Comparison of ENCODE assay signal across 18 cellular contexts in genomic region chr16:15865742-15866141, GRCh38. TPM values are rescaled to one million over a fixed set of nuclear protein-coding genes. Genes with fewer than 3 reads are reported as not detected.
DNase-seq lines count a peak whose midpoint lies in the region; ATAC-seq and TF ChIP-seq lines count a peak whose summit lies in the region.
"Had no signal": no experiment of that assay in that cellular context is flagged by ENCODE, and none has a peak within 500 bp of the region (broad histone marks: within the 10 kb centered on the region; RNA-seq: fewer than 3 reads in every experiment).

No MANE protein-coding gene starts in this region.

- H2AFZ ChIP-seq in OCI-LY7 (ENCODE audit: low read length), result no peak overlapping the region

- 14 to 37% methylated on average over 7 of the region's 7 CpGs for WGBS in gastroesophageal sphincter (ENCODE audit: low coverage in 1 of 2), 2 donors

- H3K27me3 ChIP-seq in gastroesophageal sphincter, result no peaks in the 10 kb centered on the region

- POLR2A ChIA-PET in OCI-LY7 (lab: Charles Lee), result no interaction called here

- no peaks in the 10 kb centered on the region for H4K20me1 ChIP-seq in OCI-LY7 (ENCODE audit: insufficient read depth, low read length)

- TSS peak; percentile 78 for BruUV-seq in OCI-LY7 (replicated peaks; lab: Mats Ljungman, UMichigan)

- H3K36me3 ChIP-seq in OCI-LY7 (ENCODE audit: insufficient read depth, low read length), result peaks cover 60% of the 10 kb centered on the region
- peaks cover 0 to 30% of the 10 kb centered on the region in 2 donors for H3K36me3 ChIP-seq in gastroesophageal sphincter

- H3K4me1 ChIP-seq in OCI-LY7 (ENCODE audit: insufficient read depth, low read length, poor library complexity, severe bottlenecking) (no peaks in the 10 kb centered on the region), gastroesophageal sphincter (peaks cover 0 to 76% (median 0%) of the 10 kb centered on the region in 3 donors)
- H3K4me1 ChIP-seq: BLaER1 treated with 17β-estradiol and CSF1 and Interleukin-3, amounts not matched to agents 10 nM and 100 nM had no signal

- no peaks in the 10 kb centered on the region for H3K9me2 ChIP-seq in OCI-LY7 (ENCODE audit: insufficient read depth, low read length)

- no peaks in the 10 kb centered on the region for H3K79me2 ChIP-seq in OCI-LY7 (ENCODE audit: insufficient read depth, low read depth, low read length)

- H3K27ac ChIP-seq in OCI-LY7 (ENCODE audit: low read depth, low read length, poor library complexity, severe bottlenecking), result no peak overlapping the region
- peak overlapping the region; percentile 56 to 97 (median 94) for H3K27ac ChIP-seq in gastroesophageal sphincter
- H3K27ac ChIP-seq: BLaER1 treated with 17β-estradiol and CSF1 and Interleukin-3, amounts not matched to agents 10 nM and 100 nM had no signal

- CTCF ChIA-PET in OCI-LY7 (lab: Charles Lee; ENCODE audit: unreplicated experiment), result no interaction called here

- no peak overlapping the region for H3K4me2 ChIP-seq in OCI-LY7 (ENCODE audit: low read length)
- H3K4me2 ChIP-seq: BLaER1 treated with 17β-estradiol and CSF1 and Interleukin-3, amounts not matched to agents 10 nM and 100 nM had no signal

- H3K4me3 ChIP-seq in AG10803 (ENCODE audit: low read length) (no peak overlapping the region), OCI-LY7 (ENCODE audit: low read depth, low read length, poor library complexity, severe bottlenecking) (no peak overlapping the region), gastroesophageal sphincter (no peak overlapping the region)
- H3K4me3 ChIP-seq: BLaER1 treated with 17β-estradiol and CSF1 and Interleukin-3, amounts not matched to agents 10 nM and 100 nM had no signal

- no peak for TF ChIP-seq POLR2A in gastroesophageal sphincter (IDR thresholded peaks at IDR 0.05)

- DNase-seq in AG10803 (ENCODE audit: low read depth), result peak; percentile 58
- DNase-seq in OCI-LY7 (ENCODE audit: low spot score), result no peak
- peak; percentile 63 for DNase-seq in dedifferentiated amniotic fluid mesenchymal stem cell (ENCODE audit: extremely low spot score)
- DNase-seq in RKO (ENCODE audit: low spot score), result no peak
- DNase-seq in medulla oblongata (ENCODE audit: extremely low spot score), result no peak
- DNase-seq: EL, Karpas-422, NCI-H1105, NCI-H1694, NCI-H510A treated with DMSO at 0.1 percent for 48 hours, NCI-H82 had no signal

- ATAC-seq in gastroesophageal sphincter (no peak), HG03521 (IDR thresholded peaks at IDR 0.05; ENCODE audit: unreplicated experiment) (no peak), HG02870 (IDR thresholded peaks at IDR 0.05; ENCODE audit: unreplicated experiment) (no peak)
- ATAC-seq: Panc1, Right ventricle myocardium inferior had no signal

- intact Hi-C loops in OCI-LY7 (cut with micrococcal nuclease; ENCODE audit: unreplicated experiment), result no loop called here

- no peak for TF ChIP-seq CTCF in AG10803 (conservative IDR thresholded peaks at IDR 0.05; ENCODE audit: low read length)
- TF ChIP-seq CTCF in OCI-LY7 (conservative IDR thresholded peaks at IDR 0.05; ENCODE audit: low read length), result no peak
- TF ChIP-seq CTCF in gastroesophageal sphincter (IDR thresholded peaks at IDR 0.05), result no peak

- no peaks in the 10 kb centered on the region for H3K9me3 ChIP-seq in OCI-LY7 (ENCODE audit: low read length)
- H3K9me3 ChIP-seq in gastroesophageal sphincter, result no peaks in the 10 kb centered on the region
- H3K9me3 ChIP-seq: BLaER1 treated with 17β-estradiol and CSF1 and Interleukin-3, amounts not matched to agents 10 nM and 100 nM had no signal

- no peak for TF ChIP-seq EP300 in gastroesophageal sphincter (IDR thresholded peaks at IDR 0.05)

RNA-seq across cellular contexts. Expression of gene MYH11, which starts 8.9 kb away (rescaled TPM):
- 5.7 and 7.9 TPM in 2 replicates for total RNA-seq in OCI-LY7 (2014; rRNA removed; shearing (Covaris generic))
- total RNA-seq in OCI-LY7 (2022) (33.3 and 33.8 TPM in 2 replicates), gastroesophageal sphincter (over 10,000 TPM in 3 of 4 donors, 1,000 to 10,000 TPM in 1; 7,231 to 23,237 (median 11,307) TPM)
- total RNA-seq: A172 had no signal

RNA-seq across cellular contexts. Expression of gene CEP20, which starts 22.7 kb away (rescaled TPM):
- 33.7 and 36.6 TPM in 2 replicates for total RNA-seq in OCI-LY7 (2014; rRNA removed; shearing (Covaris generic))
- total RNA-seq in OCI-LY7 (2022) (62.8 and 75.6 TPM in 2 replicates), gastroesophageal sphincter (10 to 100 TPM; 34.1 to 66.9 (median 49.6) TPM)

Comparison
In these comparisons a context has a peak if more than half of its experiments do, and no peak if none do; other contexts are left out.
1. DNase-seq: peak in AG10803 (single experiment) and dedifferentiated amniotic fluid mesenchymal stem cell (single experiment); none in OCI-LY7 (single experiment), RKO (single experiment) and medulla oblongata (single experiment).
2. RNA of gene MYH11, which starts 8.9 kb away (total RNA-seq): 7,231 to 23,237 TPM in gastroesophageal sphincter; 5.7 to 33.8 TPM in OCI-LY7; every median in the first group is over 100 times any median in the second.